12 cellular contexts compared by ENCODE assay signal in genomic region chr1:46605242-46605641, GRCh38. TPM values are rescaled to one million over a fixed set of nuclear protein-coding genes. Genes with fewer than 3 reads are reported as not detected.
DNase-seq lines count a peak whose midpoint lies in the region; ATAC-seq and TF ChIP-seq lines count a peak whose summit lies in the region.
"Had no signal": no experiment of that assay in that cellular context is flagged by ENCODE, and none has a peak within 500 bp of the region (broad histone marks: within the 10 kb centered on the region; RNA-seq: fewer than 3 reads in every experiment).

No MANE protein-coding gene starts in this region.

- CTCF ChIA-PET in activated naive CD4-positive, alpha-beta T cell treated with anti-CD3 and anti-CD28 coated beads for 36 hours (lab: Charles Lee), result interaction anchor here (0.6 to 1.6 kb wide), 3 partner anchors 10 to 72 kb away, joined by 3 to 6 read pairs (median 5); partner anchors contain the start of gene MOB3C

- no peaks in the 10 kb centered on the region for H3K27me3 Mint-ChIP-seq in activated naive CD4-positive, alpha-beta T cell treated with anti-CD3 and anti-CD28 coated beads for 36 hours (ENCODE audit: low read depth)
- H3K27me3 Mint-ChIP-seq in effector memory CD8-positive, alpha-beta T cell, result no peaks in the 10 kb centered on the region
- H3K27me3 Mint-ChIP-seq in type B pancreatic cell, result no peaks in the 10 kb centered on the region

- H3K27ac Mint-ChIP-seq in activated naive CD4-positive, alpha-beta T cell treated with anti-CD3 and anti-CD28 coated beads for 36 hours, result no peak overlapping the region
- peak overlapping the region; percentile 72 to 78 for H3K27ac Mint-ChIP-seq in effector memory CD8-positive, alpha-beta T cell
- no peak overlapping the region for H3K27ac Mint-ChIP-seq in type B pancreatic cell

- H3K4me1 Mint-ChIP-seq in activated naive CD4-positive, alpha-beta T cell treated with anti-CD3 and anti-CD28 coated beads for 36 hours (ENCODE audit: low read depth), result peaks cover 38% of the 10 kb centered on the region
- H3K4me1 Mint-ChIP-seq in effector memory CD8-positive, alpha-beta T cell (ENCODE audit: low read depth in 2 of 2), result peaks cover 50 to 61% of the 10 kb centered on the region in 2 donors
- peaks cover 25% of the 10 kb centered on the region for H3K4me1 Mint-ChIP-seq in type B pancreatic cell (ENCODE audit: unreplicated experiment)

- intact Hi-C loops in activated naive CD4-positive, alpha-beta T cell treated with anti-CD3 and anti-CD28 coated beads for 36 hours (cut with micrococcal nuclease), result no loop called here

- peaks cover 2% of the 10 kb centered on the region for H3K36me3 Mint-ChIP-seq in activated naive CD4-positive, alpha-beta T cell treated with anti-CD3 and anti-CD28 coated beads for 36 hours (ENCODE audit: low read depth)
- peaks cover 42% of the 10 kb centered on the region for H3K36me3 Mint-ChIP-seq in effector memory CD8-positive, alpha-beta T cell (ENCODE audit: insufficient read depth)
- H3K36me3 Mint-ChIP-seq in type B pancreatic cell, result peaks cover 4% of the 10 kb centered on the region

- H3K4me3 Mint-ChIP-seq in activated naive CD4-positive, alpha-beta T cell treated with anti-CD3 and anti-CD28 coated beads for 36 hours, result peak overlapping the region; percentile 92
- peak overlapping the region; percentile 94 to 96 for H3K4me3 Mint-ChIP-seq in effector memory CD8-positive, alpha-beta T cell
- H3K4me3 Mint-ChIP-seq in type B pancreatic cell, result peak overlapping the region; percentile 93

- no peak for TF ChIP-seq CTCF in VCaP (conservative IDR thresholded peaks at IDR 0.05)
- no peak for TF ChIP-seq CTCF in type B pancreatic cell (conservative IDR thresholded peaks at IDR 0.05)

- H3K27ac ChIP-seq in VCaP, result peak overlapping the region; percentile 75; the same call in 1 of the 2 replicates

- no peaks in the 10 kb centered on the region for H3K9me3 Mint-ChIP-seq in activated naive CD4-positive, alpha-beta T cell treated with anti-CD3 and anti-CD28 coated beads for 36 hours
- H3K9me3 Mint-ChIP-seq in effector memory CD8-positive, alpha-beta T cell, result no peaks in the 10 kb centered on the region
- no peaks in the 10 kb centered on the region for H3K9me3 Mint-ChIP-seq in type B pancreatic cell

- DNase-seq in activated naive CD4-positive, alpha-beta T cell treated with anti-CD3 and anti-CD28 coated beads for 36 hours, result no peak
- no peak for DNase-seq in activated naive CD4-positive, alpha-beta T cell treated with anti-CD3 and anti-CD28 coated beads, Interleukin-2, amount 50 U/mL, for 16 hours
- peak; percentile 33 to 45 (median 40) for DNase-seq in effector memory CD8-positive, alpha-beta T cell
- DNase-seq in type B pancreatic cell (ENCODE audit: extremely low spot score, unreplicated experiment), result no peak
- no peak for DNase-seq in NK-92 (lab: John Stamatoyannopoulos, UW; ENCODE audit: unreplicated experiment)
- DNase-seq: hypothalamus, NCI-H524 treated with DMSO at 0.1 percent for 48 hours had no signal

- peak; percentile 72 for ATAC-seq in effector memory CD8-positive, alpha-beta T cell (replicated peaks)
- ATAC-seq in esophagus mucosa, result no peak
- ATAC-seq in activated CD4-positive, CD25-positive, alpha-beta regulatory T cell treated with anti-CD3 and anti-CD28 coated beads, Interleukin-2, amount 50 U/mL, for 24 hours, result no peak
- ATAC-seq: mucosa of descending colon, SK-N-SH treated with all-trans-retinoic acid at 6 μM for 48 hours had no signal

RNA-seq across cellular contexts. Expression of gene MKNK1, which starts 1.2 kb away (rescaled TPM):
- total RNA-seq in activated naive CD4-positive, alpha-beta T cell treated with anti-CD3 and anti-CD28 coated beads for 36 hours, result 10 to 100 TPM; 18.5 to 21.2 TPM
- total RNA-seq in type B pancreatic cell (ENCODE audit: low replicate concordance), result 29.4 and 39.7 TPM in 2 replicates
- 31.3 TPM for total RNA-seq in esophagus mucosa

RNA-seq across cellular contexts. Expression of gene MOB3C, which starts 11.4 kb away (rescaled TPM):
- 1 to 10 TPM; 4.8 to 5.0 TPM for total RNA-seq in activated naive CD4-positive, alpha-beta T cell treated with anti-CD3 and anti-CD28 coated beads for 36 hours
- total RNA-seq in type B pancreatic cell (ENCODE audit: low replicate concordance), result 5.7 and 6.8 TPM in 2 replicates
- total RNA-seq in esophagus mucosa, result 13.9 TPM

RNA-seq across cellular contexts. Expression of gene KNCN, which starts 53.8 kb away (rescaled TPM):
- not detected for total RNA-seq in activated naive CD4-positive, alpha-beta T cell treated with anti-CD3 and anti-CD28 coated beads for 36 hours
- total RNA-seq in type B pancreatic cell (ENCODE audit: low replicate concordance) (not detected in 2 replicates), esophagus mucosa (not detected)
- total RNA-seq: mucosa of descending colon had no signal

Comparison
In these comparisons a context has a peak if more than half of its experiments do, and no peak if none do; other contexts are left out.
1. DNase-seq: peak in effector memory CD8-positive, alpha-beta T cell (3 of 3); none in activated naive CD4-positive, alpha-beta T cell treated with anti-CD3 and anti-CD28 coated beads for 36 hours (single experiment), activated naive CD4-positive, alpha-beta T cell treated with anti-CD3 and anti-CD28 coated beads, Interleukin-2, amount 50 U/mL, for 16 hours (single experiment), type B pancreatic cell (single experiment) and NK-92 (single experiment).
2. H3K27ac Mint-ChIP-seq: peak in effector memory CD8-positive, alpha-beta T cell (2 of 2); none in activated naive CD4-positive, alpha-beta T cell treated with anti-CD3 and anti-CD28 coated beads for 36 hours (single experiment) and type B pancreatic cell (single experiment).
3. Peak in every context shown above with its lines, with median percentiles within 50 percentile points of each other: H3K4me3 Mint-ChIP-seq.